1 cellular context compared by ENCODE assay signal in genomic region chr19:5594521-5594950, GRCh38.
TF ChIP-seq lines count a peak whose summit lies in the region.

No MANE protein-coding gene starts in this region.

TF ChIP-seq in HepG2, 621 proteins besides CTCF, POLR2A, EP300 and RAD21 (continued from another document and continues in another):
- TF ChIP-seq THRA (CRISPR knock-in tag; IDR thresholded peaks at IDR 0.05; ENCODE audit: borderline replicate concordance) (peak; percentile 72; the same call in 1 of the 2 replicates), NCOA2 (CRISPR knock-in tag; IDR thresholded peaks at IDR 0.05) (0 out of 2 replicates have a peak, but pooled peaks have one; percentile 47), MXD4 (CRISPR knock-in tag; IDR thresholded peaks at IDR 0.05) (peak; percentile 84), ZNF557 (CRISPR knock-in tag; IDR thresholded peaks at IDR 0.05) (no peak), JDP2 (CRISPR knock-in tag; IDR thresholded peaks at IDR 0.05; ENCODE audit: borderline replicate concordance) (no peak), ZNF629 (CRISPR knock-in tag; conservative IDR thresholded peaks at IDR 0.05) (no peak; the same call in 1 of the 2 replicates), ZNF101 (CRISPR knock-in tag; IDR thresholded peaks at IDR 0.05; ENCODE audit: borderline replicate concordance, low read depth) (no peak), PHB2 (IDR thresholded peaks at IDR 0.05; ENCODE audit: partially characterized antibody) (no peak), TFAP4 (IDR thresholded peaks at IDR 0.05; ENCODE audit: borderline replicate concordance, low read depth) (peak; percentile 64; the same call in 1 of the 2 replicates), ZBTB1 (CRISPR knock-in tag; IDR thresholded peaks at IDR 0.05; ENCODE audit: borderline replicate concordance) (no peak), KMT2B (CRISPR knock-in tag; IDR thresholded peaks at IDR 0.05) (no peak), ZFP62 (CRISPR knock-in tag; IDR thresholded peaks at IDR 0.05) (no peak), YY1 (IDR thresholded peaks at IDR 0.05; ENCODE audit: insufficient read depth, insufficient replicate concordance, low read depth, low read length) (no peak), SMAD3 (CRISPR knock-in tag; IDR thresholded peaks at IDR 0.05) (0 out of 2 replicates have a peak, but pooled peaks have one; percentile 55), ZNF263 (CRISPR knock-in tag; IDR thresholded peaks at IDR 0.05) (peak; percentile 87), ZHX2 (IDR thresholded peaks at IDR 0.05; ENCODE audit: low read depth) (peak; percentile 48; the same call in 1 of the 2 replicates), ZHX2 (CRISPR knock-in tag; IDR thresholded peaks at IDR 0.05; ENCODE audit: borderline replicate concordance) (no peak), HCFC1 (IDR thresholded peaks at IDR 0.05; ENCODE audit: low read depth, low read length) (no peak), ZNF143 (CRISPR knock-in tag; IDR thresholded peaks at IDR 0.05) (no peak), IRF1 (CRISPR knock-in tag; IDR thresholded peaks at IDR 0.05; ENCODE audit: low read depth) (no peak), ESRRA (CRISPR knock-in tag; IDR thresholded peaks at IDR 0.05; ENCODE audit: low read depth) (peak; percentile 59; the same call in 1 of the 2 replicates), ZSCAN29 (CRISPR knock-in tag; conservative IDR thresholded peaks at IDR 0.05) (peak; percentile 45; the same call in 1 of the 2 replicates), RXRB (CRISPR knock-in tag; IDR thresholded peaks at IDR 0.05; ENCODE audit: borderline replicate concordance) (peak; percentile 71), ZFAT (CRISPR knock-in tag; conservative IDR thresholded peaks at IDR 0.05) (no peak), KAT7 (CRISPR knock-in tag; IDR thresholded peaks at IDR 0.05; ENCODE audit: borderline replicate concordance) (no peak), ZNF10 (CRISPR knock-in tag; IDR thresholded peaks at IDR 0.05; ENCODE audit: borderline replicate concordance, low read depth) (no peak), CENPT (CRISPR knock-in tag; IDR thresholded peaks at IDR 0.05; ENCODE audit: low read depth) (no peak), TERF1 (CRISPR knock-in tag; IDR thresholded peaks at IDR 0.05) (no peak), E2F2 (CRISPR knock-in tag; IDR thresholded peaks at IDR 0.05; ENCODE audit: borderline replicate concordance) (no peak), ZNF317 (CRISPR knock-in tag; IDR thresholded peaks at IDR 0.05) (no peak), ATAD3A (CRISPR knock-in tag; IDR thresholded peaks at IDR 0.05) (no peak), ZNF678 (CRISPR knock-in tag; IDR thresholded peaks at IDR 0.05) (no peak), ZNF543 (CRISPR knock-in tag; IDR thresholded peaks at IDR 0.05) (no peak), ZNF691 (CRISPR knock-in tag; IDR thresholded peaks at IDR 0.05; ENCODE audit: borderline replicate concordance, low read depth) (no peak; the same call in 1 of the 2 replicates), HOMEZ (CRISPR knock-in tag; IDR thresholded peaks at IDR 0.05; ENCODE audit: low read depth) (peak; percentile 29; the same call in 1 of the 2 replicates), ZNF549 (CRISPR knock-in tag; IDR thresholded peaks at IDR 0.05) (0 out of 2 replicates have a peak, but pooled peaks have one; percentile 48), ZNF891 (CRISPR knock-in tag; IDR thresholded peaks at IDR 0.05) (no peak), MTF1 (CRISPR knock-in tag; IDR thresholded peaks at IDR 0.05) (no peak), SP4 (CRISPR knock-in tag; IDR thresholded peaks at IDR 0.05) (no peak), ZNF546 (CRISPR knock-in tag; conservative IDR thresholded peaks at IDR 0.05) (no peak), IRX3 (CRISPR knock-in tag; IDR thresholded peaks at IDR 0.05; ENCODE audit: borderline replicate concordance, low read depth) (no peak), RARA (CRISPR knock-in tag; IDR thresholded peaks at IDR 0.05) (peak; percentile 72), PAXIP1 (CRISPR knock-in tag; conservative IDR thresholded peaks at IDR 0.05) (peak; percentile 94), ZNF784 (CRISPR knock-in tag; IDR thresholded peaks at IDR 0.05; ENCODE audit: borderline replicate concordance) (no peak; the same call in 1 of the 2 replicates), ZNF644 (CRISPR knock-in tag; IDR thresholded peaks at IDR 0.05; ENCODE audit: low read depth) (peak; percentile 93), TAF15 (IDR thresholded peaks at IDR 0.05; ENCODE audit: low read depth, low read length, poor library complexity, severe bottlenecking) (no peak)
